ENCODE assay signal across 21 cellular contexts in genomic region chr10:121592155-121592890, GRCh38. TPM values are rescaled to one million over a fixed set of nuclear protein-coding genes. Genes with fewer than 3 reads are reported as not detected.
A peak's percentile ranks its signal among the peaks of the same experiment; 100 is the strongest.
DNase-seq lines count a peak whose midpoint lies in the region; ATAC-seq and TF ChIP-seq lines count a peak whose summit lies in the region.
"Had no signal": no experiment of that assay in that cellular context is flagged by ENCODE, and none has a peak within 500 bp of the region (broad histone marks: within the 10 kb centered on the region; RNA-seq: fewer than 3 reads in every experiment).

No MANE protein-coding gene starts in this region.

- H3K27me3 Mint-ChIP-seq in brain (peaks cover 18% of the 10 kb centered on the region), CD14-positive monocyte (ENCODE audit: low read depth in 3 of 3) (peaks cover 28 to 43% (median 33%) of the 10 kb centered on the region in 3 donors)
- H3K27me3 Mint-ChIP-seq in activated T-helper 17 cell treated with anti-CD3 and anti-CD28 coated beads, Interleukin-2, amount 50 U/mL, for 72 hours, result peaks cover 36% of the 10 kb centered on the region

- intact Hi-C loops in CD14-positive monocyte (cut with micrococcal nuclease), result no loop called here

- TF ChIP-seq CTCF in brain (conservative IDR thresholded peaks at IDR 0.05), result no peak
- no peak for TF ChIP-seq CTCF in CD14-positive monocyte (IDR thresholded peaks at IDR 0.05)

- peaks cover 51% of the 10 kb centered on the region for H3K36me3 Mint-ChIP-seq in brain
- peaks cover 2 to 3% of the 10 kb centered on the region in 2 donors for H3K36me3 Mint-ChIP-seq in CD14-positive monocyte
- peaks cover 4% of the 10 kb centered on the region for H3K36me3 Mint-ChIP-seq in activated T-helper 17 cell treated with anti-CD3 and anti-CD28 coated beads, Interleukin-2, amount 50 U/mL, for 72 hours (ENCODE audit: low read depth)

- H3K9me3 Mint-ChIP-seq in brain (peaks cover 0 to 16% (median 10%) of the 10 kb centered on the region in 5 experiments), CD14-positive monocyte (peaks cover 0 to 13% (median 3%) of the 10 kb centered on the region in 7 donors)
- peaks cover 4% of the 10 kb centered on the region for H3K9me3 Mint-ChIP-seq in activated T-helper 17 cell treated with anti-CD3 and anti-CD28 coated beads, Interleukin-2, amount 50 U/mL, for 72 hours
- H3K9me3 Mint-ChIP-seq: activated T-helper 2 cell treated with anti-CD3 and anti-CD28 coated beads, Interferon-gamma antibody, Interleukin-2, Interleukin-4, amounts not matched to agents 10 μg/mL and 5 μg/mL and 100 μg/mL, durations not matched to agents 14 hours and 24 hours and 36 hours had no signal

- peaks cover 83% of the 10 kb centered on the region for H3K4me1 Mint-ChIP-seq in brain
- H3K4me1 Mint-ChIP-seq in CD14-positive monocyte, result no peaks in the 10 kb centered on the region
- no peaks in the 10 kb centered on the region for H3K4me1 Mint-ChIP-seq in activated T-helper 17 cell treated with anti-CD3 and anti-CD28 coated beads, Interleukin-2, amount 50 U/mL, for 72 hours

- no peak for ATAC-seq in activated T-helper 17 cell treated with anti-CD3 and anti-CD28 coated beads, Interleukin-2, amount 50 U/mL, for 72 hours (replicated peaks)
- ATAC-seq: GM12878 had no signal

- peak overlapping the region in 4 of 5 experiments; percentile 43 to 98 (median 72) for H3K4me3 Mint-ChIP-seq in brain
- H3K4me3 Mint-ChIP-seq in CD14-positive monocyte, result no peak overlapping the region
- H3K4me3 Mint-ChIP-seq in activated T-helper 17 cell treated with anti-CD3 and anti-CD28 coated beads, Interleukin-2, amount 50 U/mL, for 72 hours, result no peak overlapping the region
- H3K4me3 Mint-ChIP-seq: CD4-positive, CD25-positive, alpha-beta regulatory T cell had no signal

- peak overlapping the region; percentile 88 for H3K27ac ChIP-seq in substantia nigra (ENCODE audit: low read depth, low read length, poor library complexity, severe bottlenecking)
- H3K27ac ChIP-seq: ascending aorta, ovary had no signal

- DNase-seq in HuH-7 (ENCODE audit: low spot score), result peak; percentile 70
- DNase-seq in islet precursor cell, result peak; percentile 51
- no peak for DNase-seq in substantia nigra (lab: John Stamatoyannopoulos, UW)
- DNase-seq in activated CD4-positive, alpha-beta T cell treated with anti-CD3 and anti-CD28 coated beads, Interleukin-2, amount 50 U/mL, for 4 hours, result no peak
- no peak for DNase-seq in NCI-H1092 treated with DMSO at 0.1 percent for 48 hours (lab: John Stamatoyannopoulos, UW)
- DNase-seq in CD14-positive monocyte (ENCODE audit: low spot score), result no peak
- DNase-seq: activated CD8-positive, alpha-beta memory T cell treated with anti-CD3 and anti-CD28 coated beads for 24 hours; CD4-positive, CD25-positive, alpha-beta regulatory T cell; effector memory CD4-positive, alpha-beta T cell; Karpas-422; kidney; NCI-H1436; NCI-H526 treated with DMSO at 0.1 percent for 48 hours; stomach; SW 1271 had no signal

- H3K27ac Mint-ChIP-seq in brain (peak overlapping the region in 3 of 5 experiments; percentile 45 to 96 (median 64)), CD14-positive monocyte (no peak overlapping the region)
- H3K27ac Mint-ChIP-seq in activated T-helper 17 cell treated with anti-CD3 and anti-CD28 coated beads, Interleukin-2, amount 50 U/mL, for 72 hours, result no peak overlapping the region
- H3K27ac Mint-ChIP-seq: activated T-helper 2 cell treated with anti-CD3 and anti-CD28 coated beads, Interferon-gamma antibody, Interleukin-2, Interleukin-4, amounts not matched to agents 10 μg/mL and 5 μg/mL and 100 μg/mL, durations not matched to agents 14 hours and 24 hours and 36 hours had no signal

RNA-seq across cellular contexts. Expression of gene FGFR2, which starts 5.9 kb away (rescaled TPM):
- polyA plus RNA-seq in brain (ENCODE audit: insufficient read depth, low read depth, low replicate concordance) (88.5 TPM), CD14-positive monocyte (not detected)
- total RNA-seq in activated T-helper 17 cell treated with anti-CD3 and anti-CD28 coated beads, Interleukin-2, amount 50 U/mL, for 72 hours, result not detected
- total RNA-seq: activated T-helper 2 cell treated with anti-CD3 and anti-CD28 coated beads, Interferon-gamma antibody, Interleukin-2, Interleukin-4, amounts not matched to agents 10 μg/mL and 5 μg/mL and 100 μg/mL, durations not matched to agents 14 hours and 24 hours and 36 hours had no signal

Comparison
In these comparisons a context has a peak if more than half of its experiments do, and no peak if none do; other contexts are left out.
1. DNase-seq: peak in HuH-7 (single experiment) and islet precursor cell (single experiment); none in substantia nigra (0 of 49), activated CD4-positive, alpha-beta T cell treated with anti-CD3 and anti-CD28 coated beads, Interleukin-2, amount 50 U/mL, for 4 hours (0 of 2), NCI-H1092 treated with DMSO at 0.1 percent for 48 hours (single experiment) and CD14-positive monocyte (single experiment).
2. H3K27ac Mint-ChIP-seq: peak in brain (3 of 5); none in CD14-positive monocyte (0 of 7) and activated T-helper 17 cell treated with anti-CD3 and anti-CD28 coated beads, Interleukin-2, amount 50 U/mL, for 72 hours (single experiment).
3. H3K4me3 Mint-ChIP-seq: peak in brain (4 of 5); none in CD14-positive monocyte (0 of 2) and activated T-helper 17 cell treated with anti-CD3 and anti-CD28 coated beads, Interleukin-2, amount 50 U/mL, for 72 hours (single experiment).
4. RNA of gene FGFR2, which starts 5.9 kb away (polyA plus RNA-seq): 88.5 TPM in brain (single experiment); not detected in CD14-positive monocyte; every median in the first group is over 10 times any median in the second.